14 cellular contexts compared by ENCODE assay signal in genomic region chr10:114388275-114388674, GRCh38. TPM values are rescaled to one million over a fixed set of nuclear protein-coding genes. Genes with fewer than 3 reads are reported as not detected.
DNase-seq lines count a peak whose midpoint lies in the region; ATAC-seq, FAIRE-seq and TF ChIP-seq lines count a peak whose summit lies in the region.
"Had no signal": no experiment of that assay in that cellular context is flagged by ENCODE, and none has a peak within 500 bp of the region (broad histone marks: within the 10 kb centered on the region; RNA-seq: fewer than 3 reads in every experiment).

No MANE protein-coding gene starts in this region.

- FAIRE-seq in bronchial epithelial cell (lab: Jason Lieb, UNC) = no peak
- FAIRE-seq: islet of Langerhans had no signal

- H3K4me3 ChIP-seq in GM12865 (ENCODE audit: low read depth, low read length) (no peak overlapping the region), bronchial epithelial cell (ENCODE audit: low read depth, low read length) (no peak overlapping the region)
- H3K4me3 ChIP-seq: ovary, vagina had no signal

- no peaks in the 10 kb centered on the region for H3K36me3 ChIP-seq in bronchial epithelial cell (ENCODE audit: control insufficient read depth, insufficient read depth, low read length)
- H3K36me3 ChIP-seq: ovary, vagina had no signal

- DNase-seq in GM12865 (ENCODE audit: low read depth) = peak; percentile 78
- peak; percentile 73 for DNase-seq in bronchial epithelial cell (ENCODE audit: low read depth)
- no peak for DNase-seq in Kasumi-1 (lab: John Stamatoyannopoulos, UW)
- DNase-seq in stimulated activated CD8-positive, alpha-beta memory T cell treated with anti-CD3 and anti-CD28 coated beads, Interleukin-4, amount 100 ng/mL, for 48 hours = no peak
- no peak for DNase-seq in activated CD4-positive, CD25-positive, alpha-beta regulatory T cell treated with anti-CD3 and anti-CD28 coated beads, Interleukin-2, amount 50 U/mL, for 72 hours
- no peak for DNase-seq in midbrain (lab: John Stamatoyannopoulos, UW)
- DNase-seq: activated CD4-positive, CD25-positive, alpha-beta regulatory T cell; aorta; CD8-positive, alpha-beta memory T cell; ovary had no signal

- peak; percentile 85 for ATAC-seq in GM21360 (IDR thresholded peaks at IDR 0.05; ENCODE audit: unreplicated experiment)
- peak; percentile 81 for ATAC-seq in HG03442 (IDR thresholded peaks at IDR 0.05; ENCODE audit: unreplicated experiment)

- H3K27me3 ChIP-seq in bronchial epithelial cell (ENCODE audit: control insufficient read depth, insufficient read depth, low read length) = no peaks in the 10 kb centered on the region
- H3K27me3 ChIP-seq: ovary, vagina had no signal

- TF ChIP-seq CTCF in GM12865 (IDR thresholded peaks at IDR 0.05; ENCODE audit: insufficient read depth, low read depth, low read length, missing control alignments) (no peak), bronchial epithelial cell (IDR thresholded peaks at IDR 0.05; ENCODE audit: insufficient read depth, low read length, severe bottlenecking) (no peak)

RNA-seq across cellular contexts. Expression of gene AFAP1L2, which starts 16.0 kb away (rescaled TPM):
- total RNA-seq in bronchial epithelial cell = 6.8 and 10.8 TPM in 2 replicates

Comparison
In these comparisons a context has a peak if more than half of its experiments do, and no peak if none do; other contexts are left out.
1. DNase-seq: peak in GM12865 (single experiment) and bronchial epithelial cell (single experiment); none in Kasumi-1 (0 of 2), stimulated activated CD8-positive, alpha-beta memory T cell treated with anti-CD3 and anti-CD28 coated beads, Interleukin-4, amount 100 ng/mL, for 48 hours (single experiment), activated CD4-positive, CD25-positive, alpha-beta regulatory T cell treated with anti-CD3 and anti-CD28 coated beads, Interleukin-2, amount 50 U/mL, for 72 hours (single experiment) and midbrain (single experiment).